ENCODE assay signal across 19 cellular contexts in genomic region chr1:10379101-10379620, GRCh38. TPM values are rescaled to one million over a fixed set of nuclear protein-coding genes. Genes with fewer than 3 reads are reported as not detected.
DNase-seq lines count a peak whose midpoint lies in the region; ATAC-seq and TF ChIP-seq lines count a peak whose summit lies in the region.
"Had no signal": no experiment of that assay in that cellular context is flagged by ENCODE, and none has a peak within 500 bp of the region (broad histone marks: within the 10 kb centered on the region; RNA-seq: fewer than 3 reads in every experiment).

No MANE protein-coding gene starts in this region.

- H3K27me3 Mint-ChIP-seq in stimulated activated naive CD8-positive, alpha-beta T cell treated with anti-CD3 and anti-CD28 coated beads, Interleukin-15, amount 100 ng/mL, for 72 hours: no peaks in the 10 kb centered on the region
- H3K27me3 Mint-ChIP-seq in endothelial cell (ENCODE audit: unreplicated experiment) (peaks cover 4% of the 10 kb centered on the region), neural progenitor cell (ENCODE audit: insufficient read depth, low read depth) (peaks cover 2% of the 10 kb centered on the region)
- H3K27me3 Mint-ChIP-seq: activated naive CD4-positive, alpha-beta T cell treated with anti-CD3 and anti-CD28 coated beads, Interleukin-2, amount 10 ng/mL, durations not matched to agents 7 days and 5 days; naive thymus-derived CD4-positive, alpha-beta T cell; stimulated activated naive CD8-positive, alpha-beta T cell treated with anti-CD3 and anti-CD28 coated beads, Interleukin-15, Interleukin-2, amounts not matched to agents 100 ng/mL and 50 ng/mL, for 24 hours had no signal

- H3K27ac ChIP-seq in neural progenitor cell: no peak overlapping the region
- H3K27ac ChIP-seq: BLaER1 had no signal

- no peaks in the 10 kb centered on the region for H3K9me3 Mint-ChIP-seq in stimulated activated naive CD8-positive, alpha-beta T cell treated with anti-CD3 and anti-CD28 coated beads, Interleukin-15, amount 100 ng/mL, for 72 hours
- H3K9me3 Mint-ChIP-seq in endothelial cell (ENCODE audit: unreplicated experiment) (no peaks in the 10 kb centered on the region), neural progenitor cell (no peaks in the 10 kb centered on the region)
- H3K9me3 Mint-ChIP-seq: activated naive CD4-positive, alpha-beta T cell treated with anti-CD3 and anti-CD28 coated beads, Interleukin-2, amount 10 ng/mL, durations not matched to agents 7 days and 5 days; GM23338; stimulated activated naive CD8-positive, alpha-beta T cell treated with anti-CD3 and anti-CD28 coated beads, Interleukin-15, Interleukin-2, amounts not matched to agents 100 ng/mL and 50 ng/mL, for 24 hours had no signal

- no peaks in the 10 kb centered on the region for H3K27me3 ChIP-seq in neural progenitor cell
- H3K27me3 ChIP-seq: BLaER1 had no signal

- H3K4me1 Mint-ChIP-seq in stimulated activated naive CD8-positive, alpha-beta T cell treated with anti-CD3 and anti-CD28 coated beads, Interleukin-15, amount 100 ng/mL, for 72 hours: no peaks in the 10 kb centered on the region
- H3K4me1 Mint-ChIP-seq in endothelial cell (ENCODE audit: unreplicated experiment) (no peaks in the 10 kb centered on the region), neural progenitor cell (peaks cover 3% of the 10 kb centered on the region)
- H3K4me1 Mint-ChIP-seq: activated naive CD4-positive, alpha-beta T cell treated with anti-CD3 and anti-CD28 coated beads, Interleukin-2, amount 10 ng/mL, durations not matched to agents 7 days and 5 days; GM23338 had no signal

- no peak overlapping the region for H3K4me3 Mint-ChIP-seq in stimulated activated naive CD8-positive, alpha-beta T cell treated with anti-CD3 and anti-CD28 coated beads, Interleukin-15, amount 100 ng/mL, for 72 hours
- peak overlapping the region; percentile 77 for H3K4me3 Mint-ChIP-seq in endothelial cell (ENCODE audit: unreplicated experiment)
- H3K4me3 Mint-ChIP-seq in neural progenitor cell: no peak overlapping the region
- H3K4me3 Mint-ChIP-seq: activated naive CD4-positive, alpha-beta T cell treated with anti-CD3 and anti-CD28 coated beads, Interleukin-2, amount 10 ng/mL, durations not matched to agents 7 days and 5 days; GM23338; naive thymus-derived CD4-positive, alpha-beta T cell; stimulated activated naive CD8-positive, alpha-beta T cell treated with anti-CD3 and anti-CD28 coated beads, Interleukin-15, Interleukin-2, amounts not matched to agents 100 ng/mL and 50 ng/mL, for 24 hours had no signal

- no peak overlapping the region for H3K4me3 ChIP-seq in neural progenitor cell
- H3K4me3 ChIP-seq: BLaER1, GM23338 had no signal

- no peaks in the 10 kb centered on the region for H3K79me2 ChIP-seq in neural progenitor cell (ENCODE audit: low read depth)

- H3K9ac ChIP-seq in neural progenitor cell: no peak overlapping the region
- H3K9ac ChIP-seq: BLaER1 had no signal

- H3K36me3 Mint-ChIP-seq in endothelial cell (ENCODE audit: low read depth, unreplicated experiment): peaks cover 48% of the 10 kb centered on the region
- peaks cover 38% of the 10 kb centered on the region for H3K36me3 Mint-ChIP-seq in neural progenitor cell

- no peak overlapping the region for H2AFZ ChIP-seq in neural progenitor cell (replicated peaks)
- H2AFZ ChIP-seq: GM23338 had no signal

- peaks cover 9% of the 10 kb centered on the region for H3K4me1 ChIP-seq in neural progenitor cell
- H3K4me1 ChIP-seq: BLaER1 had no signal

- H3K27ac Mint-ChIP-seq in stimulated activated naive CD8-positive, alpha-beta T cell treated with anti-CD3 and anti-CD28 coated beads, Interleukin-15, amount 100 ng/mL, for 72 hours: peak overlapping the region; percentile 28 to 36
- H3K27ac Mint-ChIP-seq in endothelial cell (ENCODE audit: unreplicated experiment) (no peak overlapping the region), neural progenitor cell (peak overlapping the region; percentile 54)
- H3K27ac Mint-ChIP-seq: activated naive CD4-positive, alpha-beta T cell treated with anti-CD3 and anti-CD28 coated beads, Interleukin-2, amount 10 ng/mL, durations not matched to agents 7 days and 5 days; stimulated activated naive CD8-positive, alpha-beta T cell treated with anti-CD3 and anti-CD28 coated beads, Interleukin-15, Interleukin-2, amounts not matched to agents 100 ng/mL and 50 ng/mL, for 24 hours had no signal

- peaks cover 30% of the 10 kb centered on the region for H3F3A ChIP-seq in neural progenitor cell (ENCODE audit: low read depth)

- ATAC-seq in stimulated activated naive CD8-positive, alpha-beta T cell treated with anti-CD3 and anti-CD28 coated beads, Interleukin-15, amount 100 ng/mL, for 72 hours: no peak
- no peak for ATAC-seq in stimulated activated naive CD8-positive, alpha-beta T cell treated with anti-CD3 and anti-CD28 coated beads, Interleukin-15, Interleukin-2, amounts not matched to agents 100 U/mL and 50 U/mL, for 24 hours
- no peak for ATAC-seq in GM21529 (IDR thresholded peaks at IDR 0.05; ENCODE audit: unreplicated experiment)
- ATAC-seq: GM23338 had no signal

- no peaks in the 10 kb centered on the region for H3K9me3 ChIP-seq in neural progenitor cell (ENCODE audit: low read depth)
- H3K9me3 ChIP-seq: BLaER1 had no signal

- TF ChIP-seq CTCF in endothelial cell (IDR thresholded peaks at IDR 0.05; ENCODE audit: unreplicated experiment): no peak
- TF ChIP-seq CTCF in neural progenitor cell (IDR thresholded peaks at IDR 0.05): no peak

- H3K4me2 ChIP-seq in neural progenitor cell: no peak overlapping the region
- H3K4me2 ChIP-seq: BLaER1, GM23338 had no signal

- no peaks in the 10 kb centered on the region for H4K20me1 ChIP-seq in neural progenitor cell (ENCODE audit: low read depth)
- H4K20me1 ChIP-seq: BLaER1 had no signal

- DNase-seq in stimulated activated naive CD8-positive, alpha-beta T cell treated with anti-CD3 and anti-CD28 coated beads, Interleukin-15, amount 100 ng/mL, for 72 hours: no peak
- DNase-seq in stimulated activated naive CD8-positive, alpha-beta T cell treated with anti-CD3 and anti-CD28 coated beads, Interleukin-15, Interleukin-2, amounts not matched to agents 100 U/mL and 50 U/mL, for 24 hours: no peak
- DNase-seq in endothelial cell (ENCODE audit: low spot score): no peak
- no peak for DNase-seq in neural progenitor cell (ENCODE audit: low spot score)
- DNase-seq in EL: no peak
- DNase-seq in retina: no peak
- DNase-seq in 8988T: no peak
- DNase-seq: activated naive CD4-positive, alpha-beta T cell treated with anti-CD3 and anti-CD28 coated beads, Interleukin-2, amount 10 ng/mL, durations not matched to agents 7 days and 5 days; activated T-cell treated with anti-CD3 and anti-CD28 coated beads, Interleukin-2, amount 50 U/mL, for 1 hour; cerebellar nuclear complex; DMS 273 treated with DMSO at 0.1 percent for 48 hours; effector CD4-positive, alpha-beta T cell; KG1; naive thymus-derived CD4-positive, alpha-beta T cell; NCI-H1694 had no signal

- no peaks in the 10 kb centered on the region for H3K36me3 ChIP-seq in neural progenitor cell

RNA-seq across cellular contexts. Expression of gene PGD, which starts 19.7 kb away (rescaled TPM):
- total RNA-seq in endothelial cell (ENCODE audit: unreplicated experiment) (196 TPM), neural progenitor cell (ENCODE audit: low replicate concordance) (207 and 265 TPM in 2 replicates)

RNA-seq across cellular contexts. Expression of gene CENPS, which starts 51.1 kb away (rescaled TPM):
- 9.8 TPM for total RNA-seq in endothelial cell (ENCODE audit: unreplicated experiment)
- 16.2 and 17.6 TPM in 2 replicates for total RNA-seq in neural progenitor cell (ENCODE audit: low replicate concordance)
